Comparison of ENCODE assay signal across 8 cellular contexts in the genomic region with DNA sequence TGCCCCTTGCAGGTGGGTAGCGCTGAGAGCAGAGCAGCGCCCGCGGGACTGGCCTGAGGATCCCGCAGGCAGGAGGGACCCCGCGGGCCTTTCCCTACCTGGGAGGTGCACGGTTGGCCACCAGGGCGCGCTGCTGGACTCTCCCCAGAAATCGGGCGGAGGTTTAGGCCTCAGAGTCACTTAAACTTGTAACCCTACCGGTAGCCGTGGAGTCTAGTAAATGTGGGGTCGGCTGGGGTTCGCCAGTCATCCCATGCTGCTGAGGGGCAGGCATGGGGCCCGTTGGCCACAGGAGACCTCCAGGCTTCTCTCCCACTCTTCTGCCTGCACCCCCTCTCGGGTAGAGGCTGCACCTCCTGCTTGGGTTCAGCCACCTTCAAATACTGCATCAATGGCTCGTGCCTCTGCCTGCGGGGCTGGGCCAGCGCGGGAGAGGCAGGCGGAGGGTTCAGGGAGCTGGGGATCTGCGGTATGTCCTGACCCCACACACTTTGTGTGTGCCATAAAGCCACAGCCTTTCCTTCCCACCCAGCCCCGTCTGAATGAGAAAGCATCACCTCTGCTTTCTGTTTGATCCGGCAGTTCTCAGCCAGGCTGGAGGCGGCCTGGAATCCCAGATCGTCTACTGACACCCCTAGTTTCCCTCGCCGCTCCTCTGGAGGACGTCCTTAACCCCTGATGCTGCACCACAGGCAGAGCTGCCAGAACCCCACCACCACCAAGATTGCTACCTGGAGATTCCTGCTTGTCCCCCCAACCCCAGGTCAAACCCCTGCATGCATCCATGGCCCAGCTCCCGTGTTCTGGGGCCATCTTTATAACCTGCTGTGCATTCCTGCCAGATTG. TPM values are rescaled to one million over a fixed set of nuclear protein-coding genes. Genes with fewer than 3 reads are reported as not detected.
DNase-seq lines count a peak whose midpoint lies in the region; ATAC-seq and TF ChIP-seq lines count a peak whose summit lies in the region.

No MANE protein-coding gene starts in this region.

- no peak overlapping the region for H3K27ac ChIP-seq in DND-41 (ENCODE audit: low read length)
- no peak overlapping the region for H3K27ac ChIP-seq in SJSA1
- no peak overlapping the region for H3K27ac ChIP-seq in cardiac muscle cell

- H3K79me2 ChIP-seq in DND-41 (ENCODE audit: insufficient read depth, low read length), result no peaks in the 10 kb centered on the region

- ATAC-seq in DND-41 (ENCODE audit: insufficient read depth, low read depth) (peak; percentile 82), GM21737 (IDR thresholded peaks at IDR 0.05; ENCODE audit: unreplicated experiment) (peak; percentile 93)

- H3K4me1 ChIP-seq in DND-41 (ENCODE audit: insufficient read depth, low read length), result peaks cover 2% of the 10 kb centered on the region
- H3K4me1 ChIP-seq in SJSA1 (replicated peaks), result peaks cover 22% of the 10 kb centered on the region
- no peaks in the 10 kb centered on the region for H3K4me1 ChIP-seq in cardiac muscle cell (ENCODE audit: low read depth)

- peak; percentile 72 for DNase-seq in DND-41
- DNase-seq in Jurkat, Clone E6-1 (ENCODE audit: low read depth, low spot score), result peak; percentile 66
- peak; percentile 72 to 86 for DNase-seq in SJSA1 (ENCODE audit: low read depth in 1 of 2, low spot score in 2 of 2)
- DNase-seq in activated gamma-delta T cell treated with Interleukin-2 at 50 U/mL for 16 hours, result peak; percentile 90
- peak; percentile 80 to 90 for DNase-seq in cardiac muscle cell (ENCODE audit: low read depth in 1 of 2, low spot score in 1 of 2)
- DNase-seq in retinal pigment epithelial cell (ENCODE audit: low read depth), result no peak
- no peak for DNase-seq in putamen (ENCODE audit: low spot score)

- TF ChIP-seq CTCF in DND-41 (IDR thresholded peaks at IDR 0.05; ENCODE audit: borderline replicate concordance, extremely low read depth, low read length, poor library complexity, severe bottlenecking) (peak; percentile 79), cardiac muscle cell (IDR thresholded peaks at IDR 0.05; ENCODE audit: low read depth, low read length) (peak; percentile 94), retinal pigment epithelial cell (conservative IDR thresholded peaks at IDR 0.05; ENCODE audit: low read depth, low read length) (peak; percentile 90)

- H3K4me3 ChIP-seq in DND-41 (ENCODE audit: low read depth in 1 of 2, low read length in 2 of 2) (no peak overlapping the region), SJSA1 (no peak overlapping the region), cardiac muscle cell (no peak overlapping the region), retinal pigment epithelial cell (ENCODE audit: low read length) (no peak overlapping the region)
- no peak overlapping the region for H3K4me3 ChIP-seq in Jurkat, Clone E6-1 (ENCODE audit: low read length)

- peak overlapping the region; percentile 65; the same call in 1 of the 2 replicates for H2AFZ ChIP-seq in DND-41 (ENCODE audit: low read depth, low read length)

- no peak overlapping the region for H3K9ac ChIP-seq in DND-41 (ENCODE audit: low read depth, low read length)

- H3K27me3 ChIP-seq in DND-41 (ENCODE audit: insufficient read depth, low read length, poor library complexity) (no peaks in the 10 kb centered on the region), SJSA1 (replicated peaks) (no peaks in the 10 kb centered on the region), cardiac muscle cell (peaks cover 7% of the 10 kb centered on the region)

- H3K9me3 ChIP-seq in DND-41 (ENCODE audit: insufficient read depth, low read length, severe bottlenecking), result no peaks in the 10 kb centered on the region
- no peaks in the 10 kb centered on the region for H3K9me3 ChIP-seq in SJSA1 (replicated peaks)
- H3K9me3 ChIP-seq in cardiac muscle cell (ENCODE audit: low read depth), result no peaks in the 10 kb centered on the region

- no peak overlapping the region for H3K4me2 ChIP-seq in DND-41 (ENCODE audit: insufficient read depth, low read length)

- no peaks in the 10 kb centered on the region for H4K20me1 ChIP-seq in DND-41 (ENCODE audit: insufficient read depth, low read length)

- H3K36me3 ChIP-seq in DND-41 (ENCODE audit: insufficient read depth, low read length) (no peaks in the 10 kb centered on the region), SJSA1 (no peaks in the 10 kb centered on the region), cardiac muscle cell (no peaks in the 10 kb centered on the region)

RNA-seq across cellular contexts. Expression of a gene that starts 12.3 kb away (rescaled TPM):
- 50.8 TPM for polyA plus RNA-seq in Jurkat, Clone E6-1 (2012; ENCODE audit: insufficient read depth, insufficient read length)
- total RNA-seq in SJSA1 (2014; rRNA removed; shearing (Covaris generic)), result 18.8 and 26.7 TPM in 2 replicates
- total RNA-seq in cardiac muscle cell, result 53.5 and 65.3 TPM in 2 replicates
- 134 and 136 TPM in 2 replicates for polyA plus RNA-seq in cardiac muscle cell

RNA-seq across cellular contexts. Expression of a gene that starts 24.0 kb away (rescaled TPM):
- polyA plus RNA-seq in Jurkat, Clone E6-1 (2012; ENCODE audit: insufficient read depth, insufficient read length), result 46.9 TPM
- total RNA-seq in SJSA1 (2014; rRNA removed; shearing (Covaris generic)), result 47.6 and 49.2 TPM in 2 replicates
- total RNA-seq in cardiac muscle cell, result 72.8 and 116 TPM in 2 replicates
- polyA plus RNA-seq in cardiac muscle cell, result 47.9 and 53.2 TPM in 2 replicates

RNA-seq across cellular contexts. Expression of a gene that starts 24.2 kb away (rescaled TPM):
- polyA plus RNA-seq in Jurkat, Clone E6-1 (2012; ENCODE audit: insufficient read depth, insufficient read length), result not detected
- 0.16 TPM in 1 of 2 replicates, not detected in the other for total RNA-seq in SJSA1 (2014; rRNA removed; shearing (Covaris generic))
- total RNA-seq in cardiac muscle cell, result not detected in 2 replicates
- 0.22 TPM in 1 of 2 replicates, not detected in the other for polyA plus RNA-seq in cardiac muscle cell

RNA-seq across cellular contexts. Expression of a gene that starts 24.2 kb away (rescaled TPM):
- polyA plus RNA-seq in Jurkat, Clone E6-1 (2012; ENCODE audit: insufficient read depth, insufficient read length), result 6.3 TPM
- total RNA-seq in SJSA1 (2014; rRNA removed; shearing (Covaris generic)), result 4.1 and 19.3 TPM in 2 replicates
- total RNA-seq in cardiac muscle cell, result 55.2 and 78.5 TPM in 2 replicates
- polyA plus RNA-seq in cardiac muscle cell, result 117 and 164 TPM in 2 replicates

RNA-seq across cellular contexts. Expression of a gene that starts 44.0 kb away (rescaled TPM):
- 67.2 TPM for polyA plus RNA-seq in Jurkat, Clone E6-1 (2012; ENCODE audit: insufficient read depth, insufficient read length)
- 19.0 and 26.8 TPM in 2 replicates for total RNA-seq in SJSA1 (2014; rRNA removed; shearing (Covaris generic))
- total RNA-seq in cardiac muscle cell, result 5.5 and 14.1 TPM in 2 replicates
- 10.7 and 33.1 TPM in 2 replicates for polyA plus RNA-seq in cardiac muscle cell

Comparison
In these comparisons a context has a peak if more than half of its experiments do, and no peak if none do; other contexts are left out.
1. DNase-seq: peak in DND-41 (single experiment), Jurkat, Clone E6-1 (single experiment), SJSA1 (2 of 2), activated gamma-delta T cell treated with Interleukin-2 at 50 U/mL for 16 hours (single experiment) and cardiac muscle cell (2 of 2); none in retinal pigment epithelial cell (single experiment) and putamen (single experiment).
2. Peak in every context shown above with its lines, with median percentiles within 50 percentile points of each other: CTCF ChIP-seq.